Comparison of ENCODE assay signal across 6 cellular contexts in the genomic region with DNA sequence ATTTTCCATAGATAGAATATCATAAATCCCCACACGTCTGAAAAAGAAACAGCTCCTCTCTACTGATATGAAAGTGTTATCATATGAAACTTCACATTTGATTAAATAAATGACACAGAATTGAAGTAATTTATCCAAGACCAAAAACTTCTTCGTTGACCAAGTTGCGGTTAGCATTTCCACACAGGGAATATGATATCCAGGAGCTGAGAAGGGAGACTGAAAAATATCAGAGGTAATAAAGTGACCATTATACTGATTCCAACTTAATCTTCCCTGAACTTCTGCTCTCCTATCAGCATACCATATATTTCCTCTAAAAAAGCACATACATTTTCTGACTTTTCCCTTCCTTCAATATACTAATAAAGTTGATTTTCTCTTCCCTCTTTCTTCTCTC.
"Had no signal": no experiment of that assay in that cellular context is flagged by ENCODE, and none has a peak within 500 bp of the region (broad histone marks: within the 10 kb centered on the region; RNA-seq: fewer than 3 reads in every experiment).

No MANE protein-coding gene starts in this region.

- H3K27ac Mint-ChIP-seq: IgD-negative memory B cell had no signal

- H3K4me1 Mint-ChIP-seq: IgD-negative memory B cell had no signal

- H3K27ac ChIP-seq: HL-60 had no signal

- H3K4me3 Mint-ChIP-seq: IgD-negative memory B cell had no signal

- ATAC-seq: HepG2, K562 had no signal

- H3K4me3 ChIP-seq: K562 had no signal

- H3K36me3 Mint-ChIP-seq: IgD-negative memory B cell had no signal

- DNase-seq: IMR-90, KBM-7 had no signal

- H3K27me3 Mint-ChIP-seq: IgD-negative memory B cell had no signal
